In genomic region chr9:99398241-99398640, GRCh38 we compare ENCODE assay signal across 13 cellular contexts.
"Had no signal": no experiment of that assay in that cellular context is flagged by ENCODE, and none has a peak within 500 bp of the region (broad histone marks: within the 10 kb centered on the region; RNA-seq: fewer than 3 reads in every experiment).

No MANE protein-coding gene starts in this region.

- H3K36me3 Mint-ChIP-seq: natural killer cell treated with Interleukin-12 subunit alpha and Interleukin-12 subunit beta and Interleukin-15 and Interleukin-18, amount 100 ng/mL, for 72 hours had no signal

- H3K27ac Mint-ChIP-seq: activated naive CD4-positive, alpha-beta T cell treated with anti-CD3 and anti-CD28 coated beads for 36 hours; activated T-helper 17 cell treated with anti-CD3 and anti-CD28 coated beads, Interleukin-2, amount 50 U/mL, for 72 hours; endodermal cell; natural killer cell treated with Interleukin-12 subunit alpha and Interleukin-12 subunit beta and Interleukin-15 and Interleukin-18, amount 100 ng/mL, for 72 hours had no signal

- H3K27ac ChIP-seq: left ventricle myocardium inferior, thyroid gland had no signal

- H3K9me3 Mint-ChIP-seq: activated T-helper 17 cell treated with anti-CD3 and anti-CD28 coated beads, Interleukin-2, amount 50 U/mL, for 72 hours; natural killer cell treated with Interleukin-12 subunit alpha and Interleukin-12 subunit beta and Interleukin-15 and Interleukin-18, amount 100 ng/mL, for 72 hours had no signal

- H3K4me3 Mint-ChIP-seq: activated naive CD4-positive, alpha-beta T cell treated with anti-CD3 and anti-CD28 coated beads for 36 hours; activated T-helper 17 cell treated with anti-CD3 and anti-CD28 coated beads, Interleukin-2, amount 50 U/mL, for 72 hours; endodermal cell; natural killer cell treated with Interleukin-12 subunit alpha and Interleukin-12 subunit beta and Interleukin-15 and Interleukin-18, amount 100 ng/mL, for 72 hours had no signal

- ATAC-seq: activated T-helper 17 cell treated with anti-CD3 and anti-CD28 coated beads, Interleukin-2, amount 50 U/mL, for 72 hours; natural killer cell treated with Interleukin-12 subunit alpha and Interleukin-12 subunit beta and Interleukin-15 and Interleukin-18, amount 100 ng/mL, for 72 hours had no signal

- H3K9me3 ChIP-seq: left ventricle myocardium inferior, thyroid gland had no signal

- DNase-seq: activated CD4-positive, alpha-beta T cell treated with anti-CD3 and anti-CD28 coated beads, Interleukin-2, amount 50 U/mL, for 4 hours; activated CD4-positive, CD25-positive, alpha-beta regulatory T cell treated with anti-CD3 and anti-CD28 coated beads, Interleukin-2, amount 50 U/mL, for 72 hours; activated naive CD4-positive, alpha-beta T cell treated with anti-CD3 and anti-CD28 coated beads for 36 hours; activated T-cell treated with anti-CD3 and anti-CD28 coated beads for 4 hours; endodermal cell; erythroblast; hippocampal formation; left ventricle myocardium inferior; stimulated activated CD4-positive, alpha-beta T cell treated with anti-CD3 and anti-CD28 coated beads, Interleukin-12 subunit alpha, Interleukin-12 subunit beta, amount 100 ng/mL, for 4 hours; stimulated activated CD4-positive, alpha-beta T cell treated with anti-CD3 and anti-CD28 coated beads, Interleukin-2, amount 100 ng/mL, for 24 hours; thyroid gland had no signal

- H3K36me3 ChIP-seq: left ventricle myocardium inferior, thyroid gland had no signal

- H3K4me3 ChIP-seq: left ventricle myocardium inferior, thyroid gland had no signal

- H3K4me1 Mint-ChIP-seq: activated T-helper 17 cell treated with anti-CD3 and anti-CD28 coated beads, Interleukin-2, amount 50 U/mL, for 72 hours had no signal

- H3K27me3 ChIP-seq: thyroid gland had no signal

- H3K4me1 ChIP-seq: left ventricle myocardium inferior, thyroid gland had no signal
